35 cellular contexts compared by ENCODE assay signal in the genomic region with DNA sequence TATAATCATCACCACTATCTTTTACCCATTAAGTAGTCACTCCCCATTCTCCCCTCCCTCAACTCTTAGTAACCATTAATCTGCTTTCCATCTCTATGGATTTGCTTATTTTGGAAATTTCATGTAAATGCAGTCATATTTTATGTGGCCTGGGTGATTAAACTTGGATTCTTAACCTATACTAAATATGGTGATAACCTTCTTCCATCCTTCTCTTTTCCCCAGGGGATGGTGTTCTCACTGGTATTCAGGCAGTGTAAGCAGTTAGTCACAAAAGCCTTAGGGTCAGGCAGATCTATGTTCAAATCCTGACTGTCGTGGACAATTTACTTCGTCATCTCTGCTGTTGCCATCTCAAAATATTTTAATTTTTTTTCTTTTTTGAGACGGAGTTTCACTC. TPM values are rescaled to one million over a fixed set of nuclear protein-coding genes. Genes with fewer than 3 reads are reported as not detected.
"Had no signal": no experiment of that assay in that cellular context is flagged by ENCODE, and none has a peak within 500 bp of the region (broad histone marks: within the 10 kb centered on the region; RNA-seq: fewer than 3 reads in every experiment).

No MANE protein-coding gene starts in this region.

- DNase-seq: activated CD4-positive, alpha-beta memory T cell treated with anti-CD3 and anti-CD28 coated beads, Interleukin-2, amount 10 ng/mL, durations not matched to agents 7 days and 5 days; activated CD4-positive, alpha-beta T cell treated with anti-CD3 and anti-CD28 coated beads for 1 hour; activated CD4-positive, alpha-beta T cell treated with anti-CD3 and anti-CD28 coated beads, Interleukin-2, amount 10 ng/mL, durations not matched to agents 7 days and 5 days; activated gamma-delta T cell treated with Interleukin-2 at 50 U/mL for 16 hours; activated naive CD4-positive, alpha-beta T cell treated with anti-CD3 and anti-CD28 coated beads, Interleukin-2, amount 50 U/mL, for 16 hours; activated T-cell treated with anti-CD3 and anti-CD28 coated beads, Interleukin-2, amount 50 U/mL, for 4 hours; anterior cingulate cortex; body of pancreas; cerebellar nuclear complex; colonic mucosa; effector memory CD4-positive, alpha-beta T cell; foreskin fibroblast; head of caudate nucleus; hypothalamus; immature natural killer cell; kidney; left colon; mammary epithelial cell; naive B cell; nephron progenitor cell; ovary; psoas muscle; sigmoid colon; stimulated activated CD4-positive, alpha-beta T cell treated with anti-CD3 and anti-CD28 coated beads, Interleukin-15, amount 100 ng/mL, for 24 hours; stimulated activated CD4-positive, alpha-beta T cell treated with anti-CD3 and anti-CD28 coated beads, Interleukin-2, amount 100 ng/mL, for 24 hours; stimulated activated naive CD4-positive, alpha-beta T cell; T-helper 17 cell; tibial artery; upper lobe of right lung had no signal

- H3K27ac ChIP-seq: body of pancreas, cardiac muscle cell, colonic mucosa, neutrophil, ovary, psoas muscle, sigmoid colon, suprapubic skin, tibial artery, upper lobe of right lung had no signal

- ATAC-seq: activated T-cell treated with anti-CD3 and anti-CD28 coated beads, Interleukin-2, amount 50 U/mL, for 4 hours; activated T-helper 17 cell treated with anti-CD3 and anti-CD28 coated beads, Interleukin-2, amount 50 U/mL, for 72 hours; body of pancreas; left colon; psoas muscle; T-helper 17 cell; upper lobe of right lung; WTC11 had no signal

- H3K27me3 ChIP-seq: body of pancreas, cardiac muscle cell, colonic mucosa, neutrophil, ovary, sigmoid colon, suprapubic skin, tibial artery, upper lobe of right lung had no signal

- H3K4me3 ChIP-seq: body of pancreas, cardiac muscle cell, colonic mucosa, ovary, psoas muscle, sigmoid colon, suprapubic skin, tibial artery, upper lobe of right lung had no signal

- H3K9me3 ChIP-seq: body of pancreas, colonic mucosa, neutrophil, ovary, suprapubic skin had no signal

- H3K36me3 ChIP-seq: cardiac muscle cell, colonic mucosa, neutrophil, ovary, sigmoid colon, suprapubic skin, tibial artery, upper lobe of right lung had no signal

- H3K4me1 ChIP-seq: colonic mucosa, psoas muscle, sigmoid colon, suprapubic skin, tibial artery, upper lobe of right lung had no signal

RNA-seq across cellular contexts. Expression of a gene that starts 29.6 kb away (rescaled TPM):
- total RNA-seq: epithelial cell of proximal tubule, psoas muscle had no signal
- polyA plus RNA-seq: immature natural killer cell, ovary had no signal
